Comparison of ENCODE assay signal across 1 cellular context in the genomic region with DNA sequence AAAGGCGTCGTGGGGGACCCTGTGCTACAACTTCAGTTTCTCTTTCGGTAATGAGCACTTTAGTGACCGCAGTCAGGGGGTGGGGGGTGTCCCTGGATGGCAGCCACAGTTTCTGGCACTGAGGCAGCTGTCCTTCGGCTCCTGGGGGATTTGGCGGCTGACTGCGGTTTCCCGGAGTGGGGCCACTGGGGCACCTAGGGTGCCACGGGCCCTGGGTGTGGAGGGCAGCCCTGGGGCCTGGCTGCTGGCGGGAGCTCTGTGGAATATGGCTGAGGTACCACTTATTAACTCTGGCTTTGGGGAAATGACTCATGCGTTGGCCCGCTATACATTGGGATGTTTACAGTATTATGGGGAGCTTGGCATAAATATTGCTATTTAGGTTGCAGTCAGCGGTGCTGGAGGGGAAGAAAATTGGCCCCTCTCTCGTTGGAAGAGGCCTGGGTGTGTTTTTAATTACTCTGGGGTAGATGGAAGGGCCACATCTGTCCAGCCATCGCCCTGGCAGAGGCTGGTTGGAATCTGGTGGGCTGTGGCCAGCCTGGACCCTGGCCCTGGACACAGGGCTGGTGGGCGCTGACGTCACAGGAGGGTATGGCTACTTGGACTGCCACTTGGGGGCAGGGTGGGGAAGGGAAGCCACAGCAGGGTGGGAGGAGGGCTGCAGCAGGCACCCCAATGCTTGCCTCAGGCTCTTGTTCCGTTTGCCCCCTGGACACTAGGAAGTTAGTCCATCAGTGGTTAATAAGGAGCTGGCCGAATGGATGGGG.
TF ChIP-seq lines count a peak whose summit lies in the region.

No MANE protein-coding gene starts in this region.

TF ChIP-seq in HCT116, 20 proteins besides CTCF, POLR2A, EP300 and RAD21 (continued from another document):
- TF ChIP-seq, protein P1, sequence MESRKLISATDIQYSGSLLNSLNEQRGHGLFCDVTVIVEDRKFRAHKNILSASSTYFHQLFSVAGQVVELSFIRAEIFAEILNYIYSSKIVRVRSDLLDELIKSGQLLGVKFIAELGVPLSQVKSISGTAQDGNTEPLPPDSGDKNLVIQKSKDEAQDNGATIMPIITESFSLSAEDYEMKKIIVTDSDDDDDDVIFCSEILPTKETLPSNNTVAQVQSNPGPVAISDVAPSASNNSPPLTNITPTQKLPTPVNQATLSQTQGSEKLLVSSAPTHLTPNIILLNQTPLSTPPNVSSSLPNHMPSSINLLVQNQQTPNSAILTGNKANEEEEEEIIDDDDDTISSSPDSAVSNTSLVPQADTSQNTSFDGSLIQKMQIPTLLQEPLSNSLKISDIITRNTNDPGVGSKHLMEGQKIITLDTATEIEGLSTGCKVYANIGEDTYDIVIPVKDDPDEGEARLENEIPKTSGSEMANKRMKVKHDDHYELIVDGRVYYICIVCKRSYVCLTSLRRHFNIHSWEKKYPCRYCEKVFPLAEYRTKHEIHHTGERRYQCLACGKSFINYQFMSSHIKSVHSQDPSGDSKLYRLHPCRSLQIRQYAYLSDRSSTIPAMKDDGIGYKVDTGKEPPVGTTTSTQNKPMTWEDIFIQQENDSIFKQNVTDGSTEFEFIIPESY (IDR thresholded peaks at IDR 0.05; ENCODE audit: extremely low read depth, insufficient replicate concordance, low read length) = no peak
- no peak for TF ChIP-seq JUND (IDR thresholded peaks at IDR 0.05)
- TF ChIP-seq TCF7L2 (IDR thresholded peaks at IDR 0.05; ENCODE audit: borderline replicate concordance, extremely low read depth, insufficient read depth, insufficient read length) = no peak
- TF ChIP-seq, protein P2, sequence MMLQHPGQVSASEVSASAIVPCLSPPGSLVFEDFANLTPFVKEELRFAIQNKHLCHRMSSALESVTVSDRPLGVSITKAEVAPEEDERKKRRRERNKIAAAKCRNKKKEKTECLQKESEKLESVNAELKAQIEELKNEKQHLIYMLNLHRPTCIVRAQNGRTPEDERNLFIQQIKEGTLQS (IDR thresholded peaks at IDR 0.05) = no peak
- no peak for TF ChIP-seq EGR1 (IDR thresholded peaks at IDR 0.05; ENCODE audit: low read depth)
- no peak for TF ChIP-seq ELF1 (IDR thresholded peaks at IDR 0.05; ENCODE audit: borderline replicate concordance, low read depth)
